Comparison of ENCODE assay signal across 19 cellular contexts in the genomic region with DNA sequence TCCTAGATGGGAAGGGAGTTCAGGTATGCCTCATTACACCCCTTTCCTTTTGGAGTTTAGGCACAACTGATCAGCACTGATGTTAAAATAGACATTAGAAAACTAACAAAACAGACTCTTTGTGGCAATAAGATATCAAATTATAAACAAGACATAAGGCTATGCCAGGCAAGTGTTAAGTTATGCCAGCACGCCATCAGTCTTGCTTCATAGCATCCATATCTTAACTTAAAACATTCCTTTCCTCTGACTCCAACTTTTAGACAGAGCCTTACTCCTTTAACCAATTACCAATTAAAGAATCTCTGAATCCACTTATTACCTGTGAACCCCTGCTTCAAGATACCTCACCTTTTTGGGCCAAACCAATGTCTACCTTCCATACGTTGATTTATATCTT.
A peak's percentile ranks its signal among the peaks of the same experiment; 100 is the strongest.
DNase-seq lines count a peak whose midpoint lies in the region; ATAC-seq, FAIRE-seq and TF ChIP-seq lines count a peak whose summit lies in the region.
"Had no signal": no experiment of that assay in that cellular context is flagged by ENCODE, and none has a peak within 500 bp of the region (broad histone marks: within the 10 kb centered on the region; RNA-seq: fewer than 3 reads in every experiment).

No MANE protein-coding gene starts in this region.

- peak; percentile 30 for FAIRE-seq in H54 (lab: Jason Lieb, UNC)
- FAIRE-seq: A204.1, GM12878, GM18507 had no signal

- H2BK15ac ChIP-seq in mesenchymal stem cell (ENCODE audit: low read depth, poor library complexity, severe bottlenecking) = no peak overlapping the region

- no peak overlapping the region for H3K4me3 ChIP-seq in adipocyte (ENCODE audit: low read length)
- no peak overlapping the region for H3K4me3 ChIP-seq in epithelial cell of esophagus (ENCODE audit: low read length)
- H3K4me3 ChIP-seq in mesenchymal stem cell (ENCODE audit: insufficient read depth in 1 of 2, low read depth in 1 of 2, low read length in 2 of 2) = no peak overlapping the region
- no peak overlapping the region for H3K4me3 ChIP-seq in ascending aorta
- H3K4me3 ChIP-seq: GM12878, HAP-1 had no signal

- no peak overlapping the region for H3K14ac ChIP-seq in mesenchymal stem cell (ENCODE audit: low read length in 2 of 2)

- no peak overlapping the region for H2BK12ac ChIP-seq in mesenchymal stem cell (ENCODE audit: low read length in 2 of 2)

- no peak overlapping the region for H2AK5ac ChIP-seq in mesenchymal stem cell (ENCODE audit: low read length, severe bottlenecking)

- 94% methylated on average over 2 of the region's 2 CpGs for WGBS in mesenchymal stem cell

- no peak for TF ChIP-seq POLR2A in H54 (IDR thresholded peaks at IDR 0.05; ENCODE audit: low read depth, low read length)

- no peaks in the 10 kb centered on the region for H3K36me3 Mint-ChIP-seq in MCF 10A (ENCODE audit: insufficient read depth, unreplicated experiment)

- H2AFZ ChIP-seq in mesenchymal stem cell (ENCODE audit: low read depth, low read length) = no peak overlapping the region

- H3K79me1 ChIP-seq in mesenchymal stem cell (replicated peaks; ENCODE audit: low read length, poor library complexity, severe bottlenecking) = no peaks in the 10 kb centered on the region

- H3K4me1 ChIP-seq in adipocyte (ENCODE audit: control insufficient read depth, insufficient read depth, low read length) (no peaks in the 10 kb centered on the region), mesenchymal stem cell (ENCODE audit: control insufficient read depth, insufficient read depth, low read depth, low read length) (no peaks in the 10 kb centered on the region), ascending aorta (no peaks in the 10 kb centered on the region)
- H3K4me1 ChIP-seq: HAP-1 had no signal

- H2BK120ac ChIP-seq in mesenchymal stem cell (ENCODE audit: low read depth, low read length) = no peak overlapping the region

- H3K36me3 ChIP-seq in adipocyte (ENCODE audit: control insufficient read depth, insufficient read depth, low read length, severe bottlenecking) (no peaks in the 10 kb centered on the region), mesenchymal stem cell (ENCODE audit: control insufficient read depth in 1 of 2, insufficient read depth in 2 of 2, low read depth in 1 of 2, low read length in 2 of 2) (no peaks in the 10 kb centered on the region), ascending aorta (no peaks in the 10 kb centered on the region)
- H3K36me3 ChIP-seq: HAP-1 had no signal

- no peak for TF ChIP-seq CTCF in epithelial cell of esophagus (IDR thresholded peaks at IDR 0.05; ENCODE audit: insufficient read depth, low read depth, low read length, missing control alignments)
- no peak for TF ChIP-seq CTCF in MCF 10A (IDR thresholded peaks at IDR 0.05; ENCODE audit: unreplicated experiment)
- no peak for TF ChIP-seq CTCF in ascending aorta (IDR thresholded peaks at IDR 0.05)

- H3K4ac ChIP-seq in mesenchymal stem cell (ENCODE audit: low read depth in 1 of 2, low read length in 2 of 2) = no peak overlapping the region

- H3K27ac ChIP-seq in mesenchymal stem cell (ENCODE audit: low read length, poor library complexity, severe bottlenecking) (no peak overlapping the region), ascending aorta (no peak overlapping the region)
- H3K27ac ChIP-seq: HL-60 had no signal

- intact Hi-C loops in MCF 10A (cut with micrococcal nuclease) = no loop called here
- intact Hi-C loops in ascending aorta (cut with DNase I) = no loop called here

- no peak for DNase-seq in H54 (ENCODE audit: insufficient read length, low spot score)
- DNase-seq in adipocyte (ENCODE audit: low read depth) = peak; percentile 4
- peak; percentile 17 for DNase-seq in epithelial cell of esophagus (ENCODE audit: low read depth)
- DNase-seq in mesenchymal stem cell = peak; percentile 5
- DNase-seq in MCF 10A (ENCODE audit: unreplicated experiment) = no peak
- no peak for DNase-seq in NCI-H1105 (lab: John Stamatoyannopoulos, UW)
- DNase-seq in ascending aorta (ENCODE audit: low spot score in 2 of 2) = no peak
- DNase-seq: C1 segment of cervical spinal cord; Calu3; CD4-positive, alpha-beta T cell; DMS 273 treated with DMSO at 0.1 percent for 48 hours; GOT3 had no signal

- ATAC-seq in GM21619 (IDR thresholded peaks at IDR 0.05; ENCODE audit: unreplicated experiment) = no peak
- ATAC-seq: GM12878 had no signal

- no TSS peak for BruUV-seq in MCF 10A (replicated peaks; lab: Mats Ljungman, UMichigan)

- H3K9me3 ChIP-seq in adipocyte (ENCODE audit: control insufficient read depth, low read length) = no peaks in the 10 kb centered on the region
- no peaks in the 10 kb centered on the region for H3K9me3 ChIP-seq in mesenchymal stem cell (ENCODE audit: control insufficient read depth, low read length)
- H3K9me3 ChIP-seq in ascending aorta = no peaks in the 10 kb centered on the region
- H3K9me3 ChIP-seq: HAP-1 had no signal

- H3K27me3 ChIP-seq in adipocyte (replicated peaks; ENCODE audit: control insufficient read depth, insufficient read depth, low read length) (no peaks in the 10 kb centered on the region), mesenchymal stem cell (ENCODE audit: control insufficient read depth in 1 of 2, insufficient read depth in 1 of 2, low read length in 2 of 2) (no peaks in the 10 kb centered on the region), ascending aorta (no peaks in the 10 kb centered on the region)

- peaks cover 7% of the 10 kb centered on the region for H3K9me3 Mint-ChIP-seq in MCF 10A (ENCODE audit: unreplicated experiment)

- H3K4me2 ChIP-seq in mesenchymal stem cell (ENCODE audit: low read length, poor library complexity, severe bottlenecking) = no peak overlapping the region

- no peaks in the 10 kb centered on the region for H3K27me3 Mint-ChIP-seq in MCF 10A (ENCODE audit: insufficient read depth, unreplicated experiment)
- H3K27me3 Mint-ChIP-seq: B cell; CD4-positive, alpha-beta T cell had no signal

- CTCF ChIA-PET in MCF 10A (lab: Yijun Ruan, JAX) = interaction anchor here (0.6 kb wide), 1 partner anchor 60 kb away, joined by 3 read pairs; no protein-coding TSS in a partner anchor

- no peak overlapping the region for H2BK5ac ChIP-seq in mesenchymal stem cell (ENCODE audit: low read depth, low read length, poor library complexity, severe bottlenecking)

- no peak overlapping the region for H3K18ac ChIP-seq in mesenchymal stem cell (ENCODE audit: low read depth in 1 of 2, low read length in 2 of 2)

- no peak overlapping the region for H4K8ac ChIP-seq in mesenchymal stem cell (ENCODE audit: low read length)

- H3K4me1 Mint-ChIP-seq in MCF 10A (ENCODE audit: insufficient read depth, unreplicated experiment) = no peaks in the 10 kb centered on the region
- H3K4me1 Mint-ChIP-seq: B cell had no signal

- no peak overlapping the region for H3K23ac ChIP-seq in mesenchymal stem cell (ENCODE audit: low read length in 2 of 2)

- H3K27ac Mint-ChIP-seq in MCF 10A (ENCODE audit: low read depth, unreplicated experiment) = no peak overlapping the region
- H3K27ac Mint-ChIP-seq: B cell; CD4-positive, alpha-beta T cell had no signal

- no peak overlapping the region for H4K91ac ChIP-seq in mesenchymal stem cell (ENCODE audit: low read length)

- POLR2A ChIA-PET in MCF 10A (lab: Yijun Ruan, JAX) = no interaction called here

- H3K4me3 Mint-ChIP-seq in MCF 10A (ENCODE audit: unreplicated experiment) = no peak overlapping the region
- H3K4me3 Mint-ChIP-seq: B cell; CD4-positive, alpha-beta T cell had no signal

- no peak overlapping the region for H3K9ac ChIP-seq in adipocyte (ENCODE audit: low read length)
- no peak overlapping the region for H3K9ac ChIP-seq in mesenchymal stem cell (ENCODE audit: low read length)

Comparison
In these comparisons a context has a peak if more than half of its experiments do, and no peak if none do; other contexts are left out.
1. DNase-seq: peak in adipocyte (single experiment), epithelial cell of esophagus (single experiment) and mesenchymal stem cell (single experiment); none in H54 (single experiment), MCF 10A (single experiment), NCI-H1105 (single experiment) and ascending aorta (0 of 2).